In the genomic region with DNA sequence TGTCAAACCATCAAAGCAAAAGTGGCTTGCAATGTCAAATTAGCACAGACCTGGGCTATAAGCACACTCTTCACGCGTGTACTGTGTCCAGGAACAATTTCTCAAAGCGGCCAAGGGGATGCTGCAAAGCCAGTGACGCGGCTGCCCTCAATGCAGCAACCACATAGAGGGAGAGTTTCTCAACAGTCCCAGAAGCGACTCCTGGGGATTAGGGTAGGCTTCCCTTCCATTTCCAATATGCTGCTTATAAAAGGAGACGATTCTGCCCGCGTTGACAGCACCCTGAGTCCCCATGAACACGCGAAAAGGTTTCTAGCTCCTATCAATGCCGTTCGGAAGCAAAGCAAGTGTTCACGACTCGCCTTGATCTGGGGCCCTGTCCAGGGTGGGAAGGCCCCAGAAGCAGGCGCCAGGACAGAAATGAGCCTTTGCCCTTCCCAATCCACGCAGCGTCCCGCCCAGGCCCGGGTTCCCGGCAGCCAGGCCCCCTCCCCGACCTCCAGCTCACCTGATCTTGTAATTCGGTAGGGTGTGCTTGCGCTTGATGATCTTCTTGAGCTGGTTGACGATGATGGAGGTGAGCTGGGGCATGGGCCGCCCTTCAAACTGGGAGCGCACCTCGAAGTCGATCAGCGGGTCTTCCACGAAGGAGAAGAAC, we compare ENCODE assay signal across 8 cellular contexts. TPM values are rescaled to one million over a fixed set of nuclear protein-coding genes. Genes with fewer than 3 reads are reported as not detected.
DNase-seq lines count a peak whose midpoint lies in the region; ATAC-seq, FAIRE-seq and TF ChIP-seq lines count a peak whose summit lies in the region.

No MANE protein-coding gene starts in this region.

- peak overlapping the region; percentile 80 to 96 for H3K4me3 ChIP-seq in kidney (ENCODE audit: low read length in 2 of 2)

- peaks cover 4 to 10% of the 10 kb centered on the region in 2 donors for H3K4me1 ChIP-seq in kidney (ENCODE audit: control insufficient read depth in 1 of 2, insufficient read depth in 1 of 2, low read depth in 1 of 2, low read length in 2 of 2)

- CTCF ChIA-PET in T-cell (lab: Charles Lee) = interaction anchor here in 1 of 2 donors (0.6 to 1.2 kb wide), 3 partner anchors 54 to 199 kb away, joined by 3 to 5 read pairs (median 3); no protein-coding TSS in a partner anchor

- ATAC-seq in HG03378 (IDR thresholded peaks at IDR 0.05; ENCODE audit: unreplicated experiment) (peak; percentile 33), T-cell (replicated peaks in 1 of 4) (peak in 3 of 4 experiments; percentile 8 to 45 (median 15))

- H3K9me3 ChIP-seq in kidney (ENCODE audit: control insufficient read depth in 1 of 2, low read length in 2 of 2) = no peaks in the 10 kb centered on the region

- H3K9me3 Mint-ChIP-seq in T-cell = no peaks in the 10 kb centered on the region

- peak overlapping the region; percentile 90 to 97 (median 93) for H3K4me3 Mint-ChIP-seq in T-cell

- no peak for FAIRE-seq in kidney (lab: Jason Lieb, UNC)

- H3K4me1 Mint-ChIP-seq in T-cell = peaks cover 42 to 55% (median 46%) of the 10 kb centered on the region in 3 donors

- peaks cover 7% of the 10 kb centered on the region for H3K36me3 Mint-ChIP-seq in T-cell

- H3K36me3 ChIP-seq in kidney (ENCODE audit: control insufficient read depth in 1 of 2, insufficient read depth in 2 of 2, low read length in 2 of 2) = no peaks in the 10 kb centered on the region

- H3K27ac ChIP-seq in kidney (ENCODE audit: low read depth in 2 of 2, low read length in 2 of 2) = peak overlapping the region; percentile 90 to 93

- H3K27ac Mint-ChIP-seq in T-cell = peak overlapping the region; percentile 85 to 87

- peaks cover 3 to 7% of the 10 kb centered on the region in 2 donors for H3K27me3 Mint-ChIP-seq in T-cell

- POLR2A ChIA-PET in T-cell (lab: Charles Lee) = no interaction called here

- no peak for TF ChIP-seq CTCF in kidney (IDR thresholded peaks at IDR 0.05; ENCODE audit: borderline replicate concordance, extremely low read depth, insufficient read depth)

- intact Hi-C loops in kidney (cut with DNase I) = no loop called here

- H3K9ac ChIP-seq in kidney (ENCODE audit: low read length in 2 of 2) = peak overlapping the region; percentile 74 to 85

- DNase-seq in NCI-H1417 (lab: John Stamatoyannopoulos, UW) = peak in 2 of 3 experiments; percentile 28 to 41
- no peak for DNase-seq in NCI-H1417 treated with DMSO at 0.1 percent for 48 hours (lab: John Stamatoyannopoulos, UW)
- DNase-seq in T-cell = peak in 32 of 34 experiments; percentile 4 to 49 (median 23)
- peak; percentile 56 for DNase-seq in central memory CD4-positive, alpha-beta T cell
- DNase-seq in kidney = peak; percentile 75
- peak; percentile 13 for DNase-seq in stimulated activated CD4-positive, alpha-beta T cell treated with anti-CD3 and anti-CD28 coated beads, Interleukin-1b, Interleukin-23, amount 100 ng/mL, for 48 hours
- no peak for DNase-seq in GDM1 (lab: John Stamatoyannopoulos, UW)

RNA-seq across cellular contexts. Expression of gene PDZD8, which starts 1.3 kb away (rescaled TPM):
- total RNA-seq in T-cell (10 to 100 TPM; 12.8 to 20.8 (median 19.4) TPM), kidney (41.9 TPM)
- 7.4 TPM for polyA plus RNA-seq in kidney (ENCODE audit: insufficient read depth, low read depth, low replicate concordance)

Comparison
In these comparisons a context has a peak if more than half of its experiments do, and no peak if none do; other contexts are left out.
1. DNase-seq: peak in NCI-H1417 (2 of 3), T-cell (32 of 34), central memory CD4-positive, alpha-beta T cell (single experiment), kidney (single experiment) and stimulated activated CD4-positive, alpha-beta T cell treated with anti-CD3 and anti-CD28 coated beads, Interleukin-1b, Interleukin-23, amount 100 ng/mL, for 48 hours (single experiment); none in NCI-H1417 treated with DMSO at 0.1 percent for 48 hours (single experiment) and GDM1 (single experiment).